In genomic region chr14:36301159-36301558, GRCh38 we compare ENCODE assay signal across 12 cellular contexts.
"Had no signal": no experiment of that assay in that cellular context is flagged by ENCODE, and none has a peak within 500 bp of the region (broad histone marks: within the 10 kb centered on the region; RNA-seq: fewer than 3 reads in every experiment).

No MANE protein-coding gene starts in this region.

- H3K4me1 ChIP-seq: foreskin keratinocyte, left ventricle myocardium inferior, pancreas had no signal

- ATAC-seq: stimulated activated naive CD8-positive, alpha-beta T cell treated with anti-CD3 and anti-CD28 coated beads, Interleukin-15, amount 100 ng/mL, for 72 hours had no signal

- DNase-seq: activated CD4-positive, alpha-beta memory T cell treated with anti-CD3 and anti-CD28 coated beads for 36 hours; activated CD4-positive, CD25-positive, alpha-beta regulatory T cell treated with anti-CD3 and anti-CD28 coated beads, Interleukin-2, amount 50 U/mL, for 72 hours; activated naive CD4-positive, alpha-beta T cell; cerebellar nuclear complex; foreskin keratinocyte; left ventricle myocardium inferior; mesenchymal stem cell; stimulated activated CD4-positive, alpha-beta T cell treated with anti-CD3 and anti-CD28 coated beads, Interleukin-15, amount 100 ng/mL, for 24 hours; stimulated activated CD4-positive, alpha-beta T cell treated with anti-CD3 and anti-CD28 coated beads, Interleukin-4, amount 100 ng/mL, for 4 hours; stimulated activated naive CD8-positive, alpha-beta T cell treated with anti-CD3 and anti-CD28 coated beads, Interleukin-15, amount 100 ng/mL, for 72 hours had no signal

- H3K27me3 ChIP-seq: foreskin keratinocyte, pancreas had no signal

- H3K9me3 ChIP-seq: left ventricle myocardium inferior, pancreas, thoracic aorta had no signal

- H3K4me3 ChIP-seq: left ventricle myocardium inferior, pancreas, thoracic aorta had no signal

- H3K27ac ChIP-seq: foreskin keratinocyte, left ventricle myocardium inferior, pancreas, thoracic aorta had no signal
